16 cellular contexts compared by ENCODE assay signal in genomic region chr7:16357921-16358320, GRCh38.
DNase-seq lines count a peak whose midpoint lies in the region; ATAC-seq and TF ChIP-seq lines count a peak whose summit lies in the region.
"Had no signal": no experiment of that assay in that cellular context is flagged by ENCODE, and none has a peak within 500 bp of the region (broad histone marks: within the 10 kb centered on the region; RNA-seq: fewer than 3 reads in every experiment).

No MANE protein-coding gene starts in this region.

- H3K27ac Mint-ChIP-seq in activated CD8-positive, alpha-beta T cell treated with anti-CD3 and anti-CD28 coated beads, Interleukin-2, amount 10 ng/mL, durations not matched to agents 7 days and 5 days: no peak overlapping the region
- H3K27ac Mint-ChIP-seq: activated naive CD4-positive, alpha-beta T cell treated with anti-CD3 and anti-CD28 coated beads for 36 hours; effector memory CD8-positive, alpha-beta T cell; mesothelial cell of epicardium had no signal

- H3K36me3 ChIP-seq in left lung (no peaks in the 10 kb centered on the region), hepatocyte (replicated peaks; ENCODE audit: insufficient read depth, low read depth) (no peaks in the 10 kb centered on the region)
- H3K36me3 ChIP-seq: brain microvascular endothelial cell had no signal

- H3K36me3 Mint-ChIP-seq in activated CD8-positive, alpha-beta T cell treated with anti-CD3 and anti-CD28 coated beads, Interleukin-2, amount 10 ng/mL, durations not matched to agents 7 days and 5 days (ENCODE audit: low read depth): no peaks in the 10 kb centered on the region
- H3K36me3 Mint-ChIP-seq: mesothelial cell of epicardium had no signal

- H4K20me1 ChIP-seq in hepatocyte (ENCODE audit: insufficient read depth, poor library complexity, severe bottlenecking): no peaks in the 10 kb centered on the region

- CTCF ChIA-PET in activated CD8-positive, alpha-beta T cell treated with anti-CD3 and anti-CD28 coated beads, Interleukin-2, amount 10 ng/mL, durations not matched to agents 7 days and 5 days (lab: Charles Lee): no interaction called here

- no peaks in the 10 kb centered on the region for H3K9me2 ChIP-seq in hepatocyte (replicated peaks; ENCODE audit: insufficient read depth)

- H3K79me2 ChIP-seq in hepatocyte: no peaks in the 10 kb centered on the region

- POLR2A ChIA-PET in activated CD8-positive, alpha-beta T cell treated with anti-CD3 and anti-CD28 coated beads, Interleukin-2, amount 10 ng/mL, durations not matched to agents 7 days and 5 days (lab: Charles Lee): no interaction called here

- H3K27me3 ChIP-seq in left lung (no peaks in the 10 kb centered on the region), hepatocyte (no peaks in the 10 kb centered on the region)
- H3K27me3 ChIP-seq: brain microvascular endothelial cell had no signal

- H3K4me3 ChIP-seq in left lung (no peak overlapping the region), hepatocyte (no peak overlapping the region)

- H3K4me1 ChIP-seq in left lung (no peaks in the 10 kb centered on the region), hepatocyte (ENCODE audit: insufficient read depth) (no peaks in the 10 kb centered on the region)

- H3K4me1 Mint-ChIP-seq in activated CD8-positive, alpha-beta T cell treated with anti-CD3 and anti-CD28 coated beads, Interleukin-2, amount 10 ng/mL, durations not matched to agents 7 days and 5 days (ENCODE audit: low read depth): no peaks in the 10 kb centered on the region

- ATAC-seq in left lung: peak; percentile 62
- ATAC-seq in activated CD8-positive, alpha-beta T cell treated with anti-CD3 and anti-CD28 coated beads, Interleukin-2, amount 10 ng/mL, durations not matched to agents 7 days and 5 days: no peak
- ATAC-seq: effector memory CD8-positive, alpha-beta T cell had no signal

- H3K9me3 ChIP-seq in left lung (no peaks in the 10 kb centered on the region), hepatocyte (ENCODE audit: low read depth) (no peaks in the 10 kb centered on the region)

- no peak overlapping the region for H2AFZ ChIP-seq in hepatocyte

- no peak overlapping the region for H3K27ac ChIP-seq in left lung
- no peak overlapping the region for H3K27ac ChIP-seq in hepatocyte
- H3K27ac ChIP-seq: brain microvascular endothelial cell had no signal

- WGBS in hepatocyte (ENCODE audit: low lambda C conversion rate, missing lambda C conversion rate): 81% methylated on average over 3 of the region's 3 CpGs

- no peaks in the 10 kb centered on the region for H3K9me3 Mint-ChIP-seq in activated CD8-positive, alpha-beta T cell treated with anti-CD3 and anti-CD28 coated beads, Interleukin-2, amount 10 ng/mL, durations not matched to agents 7 days and 5 days (ENCODE audit: insufficient read depth)
- H3K9me3 Mint-ChIP-seq: activated naive CD4-positive, alpha-beta T cell treated with anti-CD3 and anti-CD28 coated beads for 36 hours; effector memory CD8-positive, alpha-beta T cell had no signal

- TF ChIP-seq CTCF in left lung (IDR thresholded peaks at IDR 0.05): no peak
- no peak for TF ChIP-seq CTCF in hepatocyte (IDR thresholded peaks at IDR 0.05; ENCODE audit: poor library complexity)

- H3K4me2 ChIP-seq in hepatocyte: no peak overlapping the region

- peaks cover 1% of the 10 kb centered on the region for H3K27me3 Mint-ChIP-seq in activated CD8-positive, alpha-beta T cell treated with anti-CD3 and anti-CD28 coated beads, Interleukin-2, amount 10 ng/mL, durations not matched to agents 7 days and 5 days (ENCODE audit: low read depth)
- H3K27me3 Mint-ChIP-seq: effector memory CD8-positive, alpha-beta T cell had no signal

- intact Hi-C loops in left lung (cut with DNase I): no loop called here

- DNase-seq in COR-L47 (lab: John Stamatoyannopoulos, UW) (peak; percentile 92), NCI-H1092 treated with DMSO at 0.1 percent for 48 hours (lab: John Stamatoyannopoulos, UW) (peak; percentile 97), RPMI7951 (ENCODE audit: low read depth) (peak; percentile 50), left lung (peak; percentile 23 to 32), NCI-H2196 treated with DMSO at 0.1 percent for 48 hours (lab: John Stamatoyannopoulos, UW; ENCODE audit: unreplicated experiment) (no peak), hepatocyte (ENCODE audit: low spot score) (no peak)
- no peak for DNase-seq in activated T-cell treated with anti-CD3 and anti-CD28 coated beads, Interleukin-2, amount 50 U/mL, for 1 hour
- no peak for DNase-seq in activated CD8-positive, alpha-beta T cell treated with anti-CD3 and anti-CD28 coated beads, Interleukin-2, amount 10 ng/mL, durations not matched to agents 7 days and 5 days
- DNase-seq: activated CD4-positive, CD25-positive, alpha-beta regulatory T cell treated with anti-CD3 and anti-CD28 coated beads, Interleukin-2, amount 50 U/mL, for 72 hours; activated CD8-positive, alpha-beta memory T cell treated with anti-CD3 and anti-CD28 coated beads, Interleukin-2, amount 50 U/mL, for 48 hours; activated naive CD4-positive, alpha-beta T cell treated with anti-CD3 and anti-CD28 coated beads for 36 hours; brain microvascular endothelial cell; effector memory CD8-positive, alpha-beta T cell; H7; NCI-H1436 treated with DMSO at 0.1 percent for 48 hours had no signal

- H3K4me3 Mint-ChIP-seq in activated CD8-positive, alpha-beta T cell treated with anti-CD3 and anti-CD28 coated beads, Interleukin-2, amount 10 ng/mL, durations not matched to agents 7 days and 5 days: no peak overlapping the region
- H3K4me3 Mint-ChIP-seq: activated naive CD4-positive, alpha-beta T cell treated with anti-CD3 and anti-CD28 coated beads for 36 hours; effector memory CD8-positive, alpha-beta T cell; mesothelial cell of epicardium had no signal

Comparison
In these comparisons a context has a peak if more than half of its experiments do, and no peak if none do; other contexts are left out.
1. DNase-seq: peak in COR-L47 (single experiment), NCI-H1092 treated with DMSO at 0.1 percent for 48 hours (single experiment), RPMI7951 (single experiment) and left lung (2 of 2); none in NCI-H2196 treated with DMSO at 0.1 percent for 48 hours (single experiment), activated T-cell treated with anti-CD3 and anti-CD28 coated beads, Interleukin-2, amount 50 U/mL, for 1 hour (single experiment), hepatocyte (single experiment) and activated CD8-positive, alpha-beta T cell treated with anti-CD3 and anti-CD28 coated beads, Interleukin-2, amount 10 ng/mL, durations not matched to agents 7 days and 5 days (single experiment).